Comparison of ENCODE assay signal across 14 cellular contexts in the genomic region with DNA sequence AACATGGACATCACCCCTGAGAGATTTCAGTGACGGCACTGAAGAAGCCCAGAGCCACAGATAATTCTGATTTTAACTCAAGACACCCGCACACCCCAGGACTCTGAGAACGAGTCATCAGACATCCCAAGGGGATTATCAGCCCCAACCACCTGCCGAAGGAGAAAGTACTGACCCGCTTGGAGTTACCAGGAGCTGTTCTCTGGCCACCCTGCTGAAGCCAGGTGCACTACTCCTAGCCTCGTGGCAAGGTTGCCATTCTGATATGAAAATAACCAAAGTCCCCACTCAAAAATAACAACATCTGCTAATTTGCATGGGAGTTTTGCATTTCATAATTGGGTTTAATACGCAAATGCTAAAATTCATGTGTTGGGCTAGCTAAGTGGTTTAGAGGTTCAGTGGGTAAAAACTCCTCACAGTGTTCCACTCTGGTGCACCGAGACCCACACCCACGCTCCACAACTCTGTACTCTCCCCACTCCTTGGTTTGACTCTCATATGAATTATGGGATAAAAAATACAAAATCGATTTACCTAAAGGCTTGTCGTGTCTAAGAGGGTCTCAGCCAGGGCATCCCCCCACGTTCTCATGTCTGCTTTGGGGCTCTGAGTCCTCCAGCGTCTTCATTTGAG.
DNase-seq lines count a peak whose midpoint lies in the region; ATAC-seq and TF ChIP-seq lines count a peak whose summit lies in the region.
"Had no signal": no experiment of that assay in that cellular context is flagged by ENCODE, and none has a peak within 500 bp of the region (broad histone marks: within the 10 kb centered on the region; RNA-seq: fewer than 3 reads in every experiment).

No MANE protein-coding gene starts in this region.

- no peaks in the 10 kb centered on the region for H3K27me3 Mint-ChIP-seq in activated CD8-positive, alpha-beta T cell treated with anti-CD3 and anti-CD28 coated beads for 36 hours
- H3K27me3 Mint-ChIP-seq in activated CD8-positive, alpha-beta T cell treated with anti-CD3 and anti-CD28 coated beads, Interleukin-2, amount 10 ng/mL, durations not matched to agents 7 days and 5 days (ENCODE audit: low read depth) = no peaks in the 10 kb centered on the region
- H3K27me3 Mint-ChIP-seq in IgD-negative memory B cell (peaks cover 42% of the 10 kb centered on the region), T-cell (no peaks in the 10 kb centered on the region)
- H3K27me3 Mint-ChIP-seq: activated CD4-positive, alpha-beta T cell treated with anti-CD3 and anti-CD28 coated beads for 36 hours; activated naive CD8-positive, alpha-beta T cell treated with anti-CD3 and anti-CD28 coated beads, Interleukin-2, amount 10 ng/mL, durations not matched to agents 7 days and 5 days had no signal

- intact Hi-C loops in activated CD8-positive, alpha-beta T cell treated with anti-CD3 and anti-CD28 coated beads for 36 hours (cut with micrococcal nuclease) = no loop called here
- intact Hi-C loops in ovary (cut with DNase I) = no loop called here

- no peak overlapping the region for H3K27ac ChIP-seq in ovary

- POLR2A ChIA-PET in activated CD8-positive, alpha-beta T cell treated with anti-CD3 and anti-CD28 coated beads for 36 hours (lab: Charles Lee) = no interaction called here
- POLR2A ChIA-PET in activated CD8-positive, alpha-beta T cell treated with anti-CD3 and anti-CD28 coated beads, Interleukin-2, amount 10 ng/mL, durations not matched to agents 7 days and 5 days (lab: Charles Lee) = interaction anchor here (0.6 kb wide), 1 partner anchor 204 kb away, joined by 3 read pairs; no protein-coding TSS in a partner anchor
- POLR2A ChIA-PET in T-cell (lab: Charles Lee) = no interaction called here

- no peaks in the 10 kb centered on the region for H3K36me3 ChIP-seq in ovary

- TF ChIP-seq POLR2A in ovary (IDR thresholded peaks at IDR 0.05) = no peak

- H3K27me3 ChIP-seq in ovary = no peaks in the 10 kb centered on the region

- no peaks in the 10 kb centered on the region for H3K4me1 ChIP-seq in ovary (ENCODE audit: insufficient read depth)

- no peak for TF ChIP-seq CTCF in activated CD8-positive, alpha-beta T cell treated with anti-CD3 and anti-CD28 coated beads for 36 hours (IDR thresholded peaks at IDR 0.05)
- no peak for TF ChIP-seq CTCF in ovary (IDR thresholded peaks at IDR 0.05)

- H3K4me3 Mint-ChIP-seq in activated CD8-positive, alpha-beta T cell treated with anti-CD3 and anti-CD28 coated beads for 36 hours = no peak overlapping the region
- no peak overlapping the region for H3K4me3 Mint-ChIP-seq in activated CD8-positive, alpha-beta T cell treated with anti-CD3 and anti-CD28 coated beads, Interleukin-2, amount 10 ng/mL, durations not matched to agents 7 days and 5 days
- H3K4me3 Mint-ChIP-seq in IgD-negative memory B cell = peak overlapping the region; percentile 40 to 95 (median 81)
- no peak overlapping the region for H3K4me3 Mint-ChIP-seq in stimulated activated effector memory CD8-positive, alpha-beta T cell treated with anti-CD3 and anti-CD28 coated beads, Interleukin-12 subunit alpha, Interleukin-12 subunit beta, amount 100 ng/mL, for 72 hours
- H3K4me3 Mint-ChIP-seq in T-cell = no peak overlapping the region
- H3K4me3 Mint-ChIP-seq: activated CD4-positive, alpha-beta T cell treated with anti-CD3 and anti-CD28 coated beads for 36 hours; activated naive CD8-positive, alpha-beta T cell treated with anti-CD3 and anti-CD28 coated beads, Interleukin-2, amount 10 ng/mL, durations not matched to agents 7 days and 5 days had no signal

- peaks cover 7% of the 10 kb centered on the region for H3K36me3 Mint-ChIP-seq in activated CD8-positive, alpha-beta T cell treated with anti-CD3 and anti-CD28 coated beads for 36 hours (ENCODE audit: low read depth)
- peaks cover 16% of the 10 kb centered on the region for H3K36me3 Mint-ChIP-seq in activated CD8-positive, alpha-beta T cell treated with anti-CD3 and anti-CD28 coated beads, Interleukin-2, amount 10 ng/mL, durations not matched to agents 7 days and 5 days (ENCODE audit: low read depth)
- H3K36me3 Mint-ChIP-seq in IgD-negative memory B cell (peaks cover under 1% of the 10 kb centered on the region), T-cell (peaks cover 28% of the 10 kb centered on the region)
- peaks cover 28% of the 10 kb centered on the region for H3K36me3 Mint-ChIP-seq in stimulated activated effector memory CD8-positive, alpha-beta T cell treated with anti-CD3 and anti-CD28 coated beads, Interleukin-12 subunit alpha, Interleukin-12 subunit beta, amount 100 ng/mL, for 72 hours

- H3K4me3 ChIP-seq in ovary = no peak overlapping the region

- peak overlapping the region; percentile 21 for H3K27ac Mint-ChIP-seq in activated CD8-positive, alpha-beta T cell treated with anti-CD3 and anti-CD28 coated beads for 36 hours
- no peak overlapping the region for H3K27ac Mint-ChIP-seq in activated CD8-positive, alpha-beta T cell treated with anti-CD3 and anti-CD28 coated beads, Interleukin-2, amount 10 ng/mL, durations not matched to agents 7 days and 5 days
- H3K27ac Mint-ChIP-seq in IgD-negative memory B cell (peak overlapping the region; percentile 83 to 94 (median 89)), T-cell (peak overlapping the region in 1 of 2 donors; percentile 16)
- peak overlapping the region; percentile 23 for H3K27ac Mint-ChIP-seq in stimulated activated effector memory CD8-positive, alpha-beta T cell treated with anti-CD3 and anti-CD28 coated beads, Interleukin-12 subunit alpha, Interleukin-12 subunit beta, amount 100 ng/mL, for 72 hours
- H3K27ac Mint-ChIP-seq: activated CD4-positive, alpha-beta T cell treated with anti-CD3 and anti-CD28 coated beads for 36 hours; activated naive CD8-positive, alpha-beta T cell treated with anti-CD3 and anti-CD28 coated beads, Interleukin-2, amount 10 ng/mL, durations not matched to agents 7 days and 5 days had no signal

- no peaks in the 10 kb centered on the region for H3K9me3 Mint-ChIP-seq in activated CD8-positive, alpha-beta T cell treated with anti-CD3 and anti-CD28 coated beads for 36 hours
- no peaks in the 10 kb centered on the region for H3K9me3 Mint-ChIP-seq in activated CD8-positive, alpha-beta T cell treated with anti-CD3 and anti-CD28 coated beads, Interleukin-2, amount 10 ng/mL, durations not matched to agents 7 days and 5 days (ENCODE audit: insufficient read depth)
- H3K9me3 Mint-ChIP-seq in IgD-negative memory B cell (peaks cover 0 to 3% (median 3%) of the 10 kb centered on the region in 3 donors), T-cell (no peaks in the 10 kb centered on the region)
- H3K9me3 Mint-ChIP-seq in stimulated activated effector memory CD8-positive, alpha-beta T cell treated with anti-CD3 and anti-CD28 coated beads, Interleukin-12 subunit alpha, Interleukin-12 subunit beta, amount 100 ng/mL, for 72 hours = no peaks in the 10 kb centered on the region
- H3K9me3 Mint-ChIP-seq: activated naive CD8-positive, alpha-beta T cell treated with anti-CD3 and anti-CD28 coated beads, Interleukin-2, amount 10 ng/mL, durations not matched to agents 7 days and 5 days had no signal

- no peaks in the 10 kb centered on the region for H3K9me3 ChIP-seq in ovary

- peaks cover 29% of the 10 kb centered on the region for H3K4me1 Mint-ChIP-seq in activated CD8-positive, alpha-beta T cell treated with anti-CD3 and anti-CD28 coated beads for 36 hours (ENCODE audit: low read depth)
- H3K4me1 Mint-ChIP-seq in activated CD8-positive, alpha-beta T cell treated with anti-CD3 and anti-CD28 coated beads, Interleukin-2, amount 10 ng/mL, durations not matched to agents 7 days and 5 days (ENCODE audit: low read depth) = peaks cover 4% of the 10 kb centered on the region
- H3K4me1 Mint-ChIP-seq in IgD-negative memory B cell = peaks cover 47 to 48% (median 48%) of the 10 kb centered on the region in 3 donors
- peaks cover 28% of the 10 kb centered on the region for H3K4me1 Mint-ChIP-seq in stimulated activated effector memory CD8-positive, alpha-beta T cell treated with anti-CD3 and anti-CD28 coated beads, Interleukin-12 subunit alpha, Interleukin-12 subunit beta, amount 100 ng/mL, for 72 hours
- H3K4me1 Mint-ChIP-seq in T-cell = peaks cover 22 to 42% (median 34%) of the 10 kb centered on the region in 3 donors

- TF ChIP-seq EP300 in ovary (IDR thresholded peaks at IDR 0.05) = no peak

- WGBS in ovary, 3 donors = 86 to 91% (median 88%) methylated on average over 13 of the region's 13 CpGs

- DNase-seq in activated CD8-positive, alpha-beta T cell treated with anti-CD3 and anti-CD28 coated beads for 36 hours = no peak
- no peak for DNase-seq in activated CD8-positive, alpha-beta T cell treated with anti-CD3 and anti-CD28 coated beads, Interleukin-2, amount 10 ng/mL, durations not matched to agents 7 days and 5 days
- no peak for DNase-seq in stimulated activated effector memory CD8-positive, alpha-beta T cell treated with anti-CD3 and anti-CD28 coated beads, Interleukin-12 subunit alpha, Interleukin-12 subunit beta, amount 100 ng/mL, for 72 hours (ENCODE audit: low spot score in 2 of 2)
- no peak for DNase-seq in GM19240 (ENCODE audit: insufficient read length, low spot score)
- no peak for DNase-seq in ovary
- DNase-seq in T-cell = no peak
- DNase-seq: activated CD4-positive, alpha-beta T cell treated with anti-CD3 and anti-CD28 coated beads for 36 hours; activated naive CD8-positive, alpha-beta T cell treated with anti-CD3 and anti-CD28 coated beads, Interleukin-2, amount 10 ng/mL, durations not matched to agents 7 days and 5 days; dermis blood vessel endothelial cell; mammary epithelial cell; NCI-H2107 had no signal

- CTCF ChIA-PET in activated CD8-positive, alpha-beta T cell treated with anti-CD3 and anti-CD28 coated beads for 36 hours (lab: Charles Lee) = no interaction called here
- CTCF ChIA-PET in activated CD8-positive, alpha-beta T cell treated with anti-CD3 and anti-CD28 coated beads, Interleukin-2, amount 10 ng/mL, durations not matched to agents 7 days and 5 days (lab: Charles Lee) = no interaction called here
- CTCF ChIA-PET in T-cell (lab: Charles Lee) = no interaction called here

- no peak for ATAC-seq in activated CD8-positive, alpha-beta T cell treated with anti-CD3 and anti-CD28 coated beads for 36 hours
- no peak for ATAC-seq in activated CD8-positive, alpha-beta T cell treated with anti-CD3 and anti-CD28 coated beads, Interleukin-2, amount 10 ng/mL, durations not matched to agents 7 days and 5 days
- ATAC-seq in GM21786 (IDR thresholded peaks at IDR 0.05; ENCODE audit: unreplicated experiment) (peak; percentile 38), T-cell (replicated peaks in 1 of 4) (no peak)
- ATAC-seq in stimulated activated effector memory CD8-positive, alpha-beta T cell treated with anti-CD3 and anti-CD28 coated beads, Interleukin-12 subunit alpha, Interleukin-12 subunit beta, amount 100 ng/mL, for 72 hours = peak; percentile 13
- ATAC-seq: activated CD4-positive, alpha-beta T cell treated with anti-CD3 and anti-CD28 coated beads for 36 hours; Right ventricle myocardium inferior had no signal

Comparison
In these comparisons a context has a peak if more than half of its experiments do, and no peak if none do; other contexts are left out.
1. ATAC-seq: peak in GM21786 (single experiment) and stimulated activated effector memory CD8-positive, alpha-beta T cell treated with anti-CD3 and anti-CD28 coated beads, Interleukin-12 subunit alpha, Interleukin-12 subunit beta, amount 100 ng/mL, for 72 hours (single experiment); none in activated CD8-positive, alpha-beta T cell treated with anti-CD3 and anti-CD28 coated beads for 36 hours (single experiment), activated CD8-positive, alpha-beta T cell treated with anti-CD3 and anti-CD28 coated beads, Interleukin-2, amount 10 ng/mL, durations not matched to agents 7 days and 5 days (single experiment) and T-cell (0 of 4).
2. H3K4me3 Mint-ChIP-seq: peak in IgD-negative memory B cell (4 of 4); none in activated CD8-positive, alpha-beta T cell treated with anti-CD3 and anti-CD28 coated beads for 36 hours (single experiment), activated CD8-positive, alpha-beta T cell treated with anti-CD3 and anti-CD28 coated beads, Interleukin-2, amount 10 ng/mL, durations not matched to agents 7 days and 5 days (single experiment), stimulated activated effector memory CD8-positive, alpha-beta T cell treated with anti-CD3 and anti-CD28 coated beads, Interleukin-12 subunit alpha, Interleukin-12 subunit beta, amount 100 ng/mL, for 72 hours (single experiment) and T-cell (0 of 3).